Comparison of ENCODE assay signal across 8 cellular contexts in the genomic region with DNA sequence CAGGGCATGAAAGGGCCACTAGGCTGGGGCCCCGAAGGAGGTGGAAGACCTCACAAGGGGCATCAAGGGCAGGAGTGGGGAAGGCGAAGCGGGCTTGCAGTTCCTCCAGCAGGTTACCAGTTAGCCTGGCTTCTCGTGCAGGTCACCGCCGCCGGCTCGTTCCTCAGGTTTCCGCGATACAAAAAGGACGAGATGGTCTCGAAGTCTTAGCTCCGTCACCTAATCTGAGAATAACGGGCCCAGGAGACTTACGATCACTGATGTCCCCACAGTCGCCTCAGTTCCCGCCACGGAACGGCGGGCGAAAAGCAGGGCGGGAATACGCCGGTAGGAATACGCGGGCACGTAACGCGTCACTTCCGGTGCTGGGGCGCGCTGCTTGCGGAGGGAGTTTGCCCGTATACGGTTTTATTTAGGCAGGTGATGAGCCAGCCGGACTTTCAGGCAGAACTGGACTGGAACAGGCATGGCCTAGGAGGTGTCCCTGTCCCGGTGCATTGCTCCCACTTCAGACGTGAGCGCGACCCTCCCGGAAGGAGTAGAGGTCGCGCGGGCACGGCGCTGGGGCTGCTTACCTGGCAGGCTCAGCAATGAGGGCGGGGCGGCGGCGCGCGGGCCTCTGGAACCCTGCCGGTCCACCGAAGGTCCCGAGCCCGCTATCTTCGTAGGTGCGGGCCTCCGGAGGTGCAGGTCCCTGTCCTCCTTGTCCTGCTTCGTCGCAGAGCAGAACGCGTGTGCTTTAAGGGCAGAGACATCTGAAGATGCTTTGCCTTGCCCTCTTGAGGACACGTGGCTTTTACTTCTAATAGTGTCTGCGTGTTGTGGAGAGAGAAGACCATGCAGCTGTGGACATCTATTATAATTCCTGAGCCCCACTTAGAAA. TPM values are rescaled to one million over a fixed set of nuclear protein-coding genes. Genes with fewer than 3 reads are reported as not detected.
DNase-seq lines count a peak whose midpoint lies in the region; ATAC-seq and TF ChIP-seq lines count a peak whose summit lies in the region.

A gene with protein sequence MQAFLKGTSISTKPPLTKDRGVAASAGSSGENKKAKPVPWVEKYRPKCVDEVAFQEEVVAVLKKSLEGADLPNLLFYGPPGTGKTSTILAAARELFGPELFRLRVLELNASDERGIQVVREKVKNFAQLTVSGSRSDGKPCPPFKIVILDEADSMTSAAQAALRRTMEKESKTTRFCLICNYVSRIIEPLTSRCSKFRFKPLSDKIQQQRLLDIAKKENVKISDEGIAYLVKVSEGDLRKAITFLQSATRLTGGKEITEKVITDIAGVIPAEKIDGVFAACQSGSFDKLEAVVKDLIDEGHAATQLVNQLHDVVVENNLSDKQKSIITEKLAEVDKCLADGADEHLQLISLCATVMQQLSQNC (minus strand): TSS at position 310 of the 883 bp plus-strand sequence. CDS start 1,769 bp downstream, outside the sequence.

- H3K9ac ChIP-seq in KMS-11 (peak within 1 kb of the TSS; percentile 85), fibroblast of lung (ENCODE audit: insufficient read depth, low read length) (peak within 1 kb of the TSS; percentile 76)

- H3K4me1 Mint-ChIP-seq in activated T-helper 1 cell treated with anti-CD3 and anti-CD28 coated beads, Interleukin-12 subunit alpha, Interleukin-12 subunit beta, Interleukin-2, Interleukin-4 antibody, amounts not matched to agents 30 ng/mL and 10 ng/mL and 1 ng/mL, durations not matched to agents 14 hours and 24 hours and 36 hours (ENCODE audit: low read depth) = peaks cover 31% of the 10 kb centered on the region
- H3K4me1 Mint-ChIP-seq in naive thymus-derived CD8-positive, alpha-beta T cell = peaks cover 4 to 31% (median 21%) of the 10 kb centered on the region in 4 donors

- H3K27me3 ChIP-seq in KMS-11 (ENCODE audit: insufficient read depth, low read depth) (no peaks in the 10 kb centered on the region), fibroblast of lung (ENCODE audit: control insufficient read depth, insufficient read depth, low read length) (no peaks in the 10 kb centered on the region)

- TF ChIP-seq CTCF in KMS-11 (conservative IDR thresholded peaks at IDR 0.05; ENCODE audit: low read depth, low read length) (no peak), fibroblast of lung (conservative IDR thresholded peaks at IDR 0.05 in 1 of 2, IDR thresholded peaks at IDR 0.05 in 1 of 2; ENCODE audit: low read depth in 1 of 2, low read length in 2 of 2) (no peak)

- H3K9me3 Mint-ChIP-seq in activated T-helper 1 cell treated with anti-CD3 and anti-CD28 coated beads, Interleukin-12 subunit alpha, Interleukin-12 subunit beta, Interleukin-2, Interleukin-4 antibody, amounts not matched to agents 30 ng/mL and 10 ng/mL and 1 ng/mL, durations not matched to agents 14 hours and 24 hours and 36 hours = no peaks in the 10 kb centered on the region
- H3K9me3 Mint-ChIP-seq in naive thymus-derived CD8-positive, alpha-beta T cell = no peaks in the 10 kb centered on the region

- H3K36me3 ChIP-seq in KMS-11 (ENCODE audit: insufficient read depth) (no peaks in the 10 kb centered on the region; the same call in 1 of the 2 replicates), fibroblast of lung (ENCODE audit: control insufficient read depth, insufficient read depth, low read length) (peaks cover 2% of the 10 kb centered on the region)

- H3K4me3 Mint-ChIP-seq in activated T-helper 1 cell treated with anti-CD3 and anti-CD28 coated beads, Interleukin-12 subunit alpha, Interleukin-12 subunit beta, Interleukin-2, Interleukin-4 antibody, amounts not matched to agents 30 ng/mL and 10 ng/mL and 1 ng/mL, durations not matched to agents 14 hours and 24 hours and 36 hours = peak within 1 kb of the TSS; percentile 93
- peak within 1 kb of the TSS; percentile 84 to 97 (median 96) for H3K4me3 Mint-ChIP-seq in naive thymus-derived CD8-positive, alpha-beta T cell

- POLR2A ChIA-PET in naive thymus-derived CD8-positive, alpha-beta T cell (lab: Charles Lee) = interaction anchor here (0.6 to 8.2 kb wide), 9 partner anchors 8 to 869 kb away, joined by 3 to 97 read pairs (median 4); a partner anchor contains a TSS

- peak within 1 kb of the TSS; percentile 85 for H3K27ac Mint-ChIP-seq in activated T-helper 1 cell treated with anti-CD3 and anti-CD28 coated beads, Interleukin-12 subunit alpha, Interleukin-12 subunit beta, Interleukin-2, Interleukin-4 antibody, amounts not matched to agents 30 ng/mL and 10 ng/mL and 1 ng/mL, durations not matched to agents 14 hours and 24 hours and 36 hours
- peak within 1 kb of the TSS; percentile 93 to 99 (median 96) for H3K27ac Mint-ChIP-seq in naive thymus-derived CD8-positive, alpha-beta T cell

- H3K4me1 ChIP-seq in KMS-11 (ENCODE audit: low read depth, poor library complexity, severe bottlenecking) (peaks cover 20% of the 10 kb centered on the region), fibroblast of lung (ENCODE audit: control insufficient read depth, extremely low read depth, insufficient read depth, low read length) (no peaks in the 10 kb centered on the region)

- H2AFZ ChIP-seq in KMS-11 (ENCODE audit: low read depth) (peak within 1 kb of the TSS; percentile 88), fibroblast of lung (ENCODE audit: low read length) (peak within 1 kb of the TSS; percentile 100)

- ATAC-seq in GM21737 (IDR thresholded peaks at IDR 0.05; ENCODE audit: unreplicated experiment) = peak; percentile 93
- ATAC-seq in naive thymus-derived CD8-positive, alpha-beta T cell = peak; percentile 86 to 87

- intact Hi-C loops in activated T-helper 1 cell treated with anti-CD3 and anti-CD28 coated beads, Interleukin-12 subunit alpha, Interleukin-12 subunit beta, Interleukin-2, Interleukin-4 antibody, amounts not matched to agents 30 ng/mL and 10 ng/mL and 1 ng/mL, durations not matched to agents 14 hours and 24 hours and 36 hours (cut with micrococcal nuclease) = loop anchor here (1.0 to 5.0 kb wide), 6 partner anchors 15 to 869 kb away; a partner anchor contains a TSS

- H3K36me3 Mint-ChIP-seq in activated T-helper 1 cell treated with anti-CD3 and anti-CD28 coated beads, Interleukin-12 subunit alpha, Interleukin-12 subunit beta, Interleukin-2, Interleukin-4 antibody, amounts not matched to agents 30 ng/mL and 10 ng/mL and 1 ng/mL, durations not matched to agents 14 hours and 24 hours and 36 hours (ENCODE audit: low read depth) = peaks cover 16% of the 10 kb centered on the region
- H3K36me3 Mint-ChIP-seq in naive thymus-derived CD8-positive, alpha-beta T cell = peaks cover 0 to 17% (median 0%) of the 10 kb centered on the region in 3 donors

- peak within 1 kb of the TSS; percentile 59 for H3K4me3 ChIP-seq in KMS-11 (IDR thresholded peaks at IDR 0.05; ENCODE audit: insufficient read depth, low read depth, low read length)
- peak within 1 kb of the TSS; percentile 57 to 79 (median 74) for H3K4me3 ChIP-seq in fibroblast of lung (replicated peaks in 1 of 4; ENCODE audit: control extremely low read depth in 1 of 4, insufficient read depth in 1 of 4, low read depth in 3 of 4, low read length in 4 of 4)

- H3K79me2 ChIP-seq in KMS-11 (ENCODE audit: insufficient read depth, low read depth) (peaks cover 32% of the 10 kb centered on the region), fibroblast of lung (ENCODE audit: control insufficient read depth, insufficient read depth, low read length) (peaks cover 13% of the 10 kb centered on the region)

- H4K20me1 ChIP-seq in KMS-11 (ENCODE audit: insufficient read depth) (no peaks in the 10 kb centered on the region), fibroblast of lung (ENCODE audit: control insufficient read depth, extremely low read depth, insufficient read depth, low read length) (no peaks in the 10 kb centered on the region)

- H3K4me2 ChIP-seq in KMS-11 (peak within 1 kb of the TSS; percentile 84), fibroblast of lung (ENCODE audit: extremely low read depth, insufficient read depth, low read length) (peak within 1 kb of the TSS; percentile 76)

- DNase-seq in DMS79 (lab: John Stamatoyannopoulos, UW) (peak; percentile 58), RPMI8226 (peak; percentile 93), fibroblast of lung (ENCODE audit: low read depth in 2 of 2) (peak; percentile 70 to 72)
- DNase-seq in activated T-helper 1 cell treated with anti-CD3 and anti-CD28 coated beads, Interleukin-12 subunit alpha, Interleukin-12 subunit beta, Interleukin-2, Interleukin-4 antibody, amounts not matched to agents 30 ng/mL and 10 ng/mL and 1 ng/mL, durations not matched to agents 14 hours and 24 hours and 36 hours (ENCODE audit: low spot score) = peak; percentile 80
- DNase-seq in naive thymus-derived CD8-positive, alpha-beta T cell = peak; percentile 68 to 90 (median 80)
- peak; percentile 69 to 87 (median 81) for DNase-seq in stimulated activated naive CD4-positive, alpha-beta T cell (lab: John Stamatoyannopoulos, UW)

- peak within 1 kb of the TSS; percentile 71 for H3K27ac ChIP-seq in KMS-11
- peak within 1 kb of the TSS; percentile 78 for H3K27ac ChIP-seq in fibroblast of lung (ENCODE audit: insufficient read depth, low read length)

- H3K9me3 ChIP-seq in fibroblast of lung (ENCODE audit: control insufficient read depth, insufficient read depth, low read depth, low read length) = no peaks in the 10 kb centered on the region

- no peaks in the 10 kb centered on the region for H3K27me3 Mint-ChIP-seq in activated T-helper 1 cell treated with anti-CD3 and anti-CD28 coated beads, Interleukin-12 subunit alpha, Interleukin-12 subunit beta, Interleukin-2, Interleukin-4 antibody, amounts not matched to agents 30 ng/mL and 10 ng/mL and 1 ng/mL, durations not matched to agents 14 hours and 24 hours and 36 hours (ENCODE audit: insufficient read depth)
- no peaks in the 10 kb centered on the region for H3K27me3 Mint-ChIP-seq in naive thymus-derived CD8-positive, alpha-beta T cell

RNA-seq across cellular contexts. Expression of the gene that starts here (rescaled TPM):
- 111 and 122 TPM in 2 replicates for total RNA-seq in activated T-helper 1 cell treated with anti-CD3 and anti-CD28 coated beads, Interleukin-12 subunit alpha, Interleukin-12 subunit beta, Interleukin-2, Interleukin-4 antibody, amounts not matched to agents 30 ng/mL and 10 ng/mL and 1 ng/mL, durations not matched to agents 14 hours and 24 hours and 36 hours
- total RNA-seq in fibroblast of lung = 11.3 and 15.0 TPM in 2 replicates
- polyA plus RNA-seq in fibroblast of lung = 16.8 and 29.1 TPM in 2 replicates
- polyA plus RNA-seq in fibroblast of lung (2012) = 15.2 and 28.7 TPM in 2 replicates
- polyA minus RNA-seq in fibroblast of lung (ENCODE audit: low replicate concordance) = 18.3 TPM in 1 of 2 replicates, not detected in the other
- 10 to 100 TPM; 19.3 to 25.3 TPM for total RNA-seq in naive thymus-derived CD8-positive, alpha-beta T cell
- 10 to 100 TPM; 19.2 to 22.8 (median 21.4) TPM for polyA plus RNA-seq in naive thymus-derived CD8-positive, alpha-beta T cell

Comparison
In these comparisons a context has a peak if more than half of its experiments do, and no peak if none do; other contexts are left out.
1. Peak in every context shown above with its lines: DNase-seq, ATAC-seq, H3K4me3 ChIP-seq and H3K27ac ChIP-seq.